Comparison of ENCODE assay signal across 24 cellular contexts in genomic region chr7:94417261-94417660, GRCh38. TPM values are rescaled to one million over a fixed set of nuclear protein-coding genes. Genes with fewer than 3 reads are reported as not detected.
DNase-seq lines count a peak whose midpoint lies in the region; ATAC-seq and TF ChIP-seq lines count a peak whose summit lies in the region.
"Had no signal": no experiment of that assay in that cellular context is flagged by ENCODE, and none has a peak within 500 bp of the region (broad histone marks: within the 10 kb centered on the region; RNA-seq: fewer than 3 reads in every experiment).

No MANE protein-coding gene starts in this region.

- peaks cover 32% of the 10 kb centered on the region for H3K4me1 Mint-ChIP-seq in mesothelial cell of epicardium
- H3K4me1 Mint-ChIP-seq: activated naive CD4-positive, alpha-beta T cell treated with anti-CD3 and anti-CD28 coated beads, Interleukin-2, amount 10 ng/mL, durations not matched to agents 7 days and 5 days had no signal

- H3K4me1 ChIP-seq in adipocyte (ENCODE audit: control insufficient read depth, insufficient read depth, low read length): peaks cover 100% of the 10 kb centered on the region
- peaks cover 4 to 5% of the 10 kb centered on the region in 2 donors for H3K4me1 ChIP-seq in uterus
- no peaks in the 10 kb centered on the region for H3K4me1 ChIP-seq in OCI-LY7 (ENCODE audit: insufficient read depth, low read length, poor library complexity, severe bottlenecking)
- H3K4me1 ChIP-seq: BLaER1 treated with 17β-estradiol and CSF1 and Interleukin-3, amounts not matched to agents 10 nM and 100 nM had no signal

- H3K27me3 Mint-ChIP-seq in mesothelial cell of epicardium (ENCODE audit: low read depth): no peaks in the 10 kb centered on the region
- H3K27me3 Mint-ChIP-seq: activated naive CD4-positive, alpha-beta T cell treated with anti-CD3 and anti-CD28 coated beads, Interleukin-2, amount 10 ng/mL, durations not matched to agents 7 days and 5 days had no signal

- peak overlapping the region; percentile 97 for H3K9ac ChIP-seq in adipocyte (ENCODE audit: low read length)
- H3K9ac ChIP-seq: BLaER1 treated with 17β-estradiol and CSF1 and Interleukin-3, amounts not matched to agents 10 nM and 100 nM had no signal

- no peak overlapping the region for H3K4me2 ChIP-seq in OCI-LY7 (ENCODE audit: low read length)
- H3K4me2 ChIP-seq: BLaER1 treated with 17β-estradiol and CSF1 and Interleukin-3, amounts not matched to agents 10 nM and 100 nM had no signal

- TF ChIP-seq POLR2A in uterus (IDR thresholded peaks at IDR 0.05): no peak

- H4K20me1 ChIP-seq in OCI-LY7 (ENCODE audit: insufficient read depth, low read length): no peaks in the 10 kb centered on the region
- H4K20me1 ChIP-seq: BLaER1 treated with 17β-estradiol and CSF1 and Interleukin-3, amounts not matched to agents 10 nM and 100 nM had no signal

- intact Hi-C loops in uterus (cut with DNase I; ENCODE audit: low total_unique reads) (no loop called here), OCI-LY7 (cut with micrococcal nuclease; ENCODE audit: unreplicated experiment) (no loop called here)

- H3K36me3 ChIP-seq in adipocyte (ENCODE audit: control insufficient read depth, insufficient read depth, low read length, severe bottlenecking): peaks cover 100% of the 10 kb centered on the region
- no peaks in the 10 kb centered on the region for H3K36me3 ChIP-seq in uterus
- H3K36me3 ChIP-seq in OCI-LY7 (ENCODE audit: insufficient read depth, low read length): no peaks in the 10 kb centered on the region
- H3K36me3 ChIP-seq: BLaER1 treated with 17β-estradiol and CSF1 and Interleukin-3, amounts not matched to agents 10 nM and 100 nM had no signal

- H3K9me3 Mint-ChIP-seq in mesothelial cell of epicardium: no peaks in the 10 kb centered on the region
- H3K9me3 Mint-ChIP-seq: activated naive CD4-positive, alpha-beta T cell treated with anti-CD3 and anti-CD28 coated beads, Interleukin-2, amount 10 ng/mL, durations not matched to agents 7 days and 5 days; naive thymus-derived CD4-positive, alpha-beta T cell; T-helper 1 cell treated with Interleukin-12 subunit alpha and Interleukin-12 subunit beta and Interleukin-4 antibody, amounts not matched to agents 30 μg/mL and 1 μg/mL, for 36 hours had no signal

- peak overlapping the region; percentile 41 for H3K4me3 ChIP-seq in adipocyte (ENCODE audit: low read length)
- H3K4me3 ChIP-seq in uterus: no peak overlapping the region
- H3K4me3 ChIP-seq in OCI-LY7 (ENCODE audit: low read depth, low read length, poor library complexity, severe bottlenecking): no peak overlapping the region
- H3K4me3 ChIP-seq: BLaER1 treated with 17β-estradiol and CSF1 and Interleukin-3, amounts not matched to agents 10 nM and 100 nM; lower lobe of right lung; skin epidermis had no signal

- H3K36me3 Mint-ChIP-seq in mesothelial cell of epicardium: peaks cover 69% of the 10 kb centered on the region
- H3K36me3 Mint-ChIP-seq: activated naive CD4-positive, alpha-beta T cell treated with anti-CD3 and anti-CD28 coated beads, Interleukin-2, amount 10 ng/mL, durations not matched to agents 7 days and 5 days; naive thymus-derived CD4-positive, alpha-beta T cell had no signal

- DNase-seq in DMS53 (lab: John Stamatoyannopoulos, UW) (peak; percentile 24), DMS53 treated with DMSO at 0.1 percent for 48 hours (lab: John Stamatoyannopoulos, UW; ENCODE audit: unreplicated experiment) (no peak), adipocyte (ENCODE audit: low read depth) (no peak), mesothelial cell of epicardium (ENCODE audit: low spot score in 2 of 2, unreplicated experiment in 2 of 2) (no peak), uterus (no peak), OCI-LY7 (ENCODE audit: low spot score) (no peak)
- no peak for DNase-seq in activated CD4-positive, alpha-beta T cell treated with anti-CD3 and anti-CD28 coated beads, Interleukin-2, amount 50 U/mL, for 4 hours
- DNase-seq: 8988T; activated naive CD4-positive, alpha-beta T cell treated with anti-CD3 and anti-CD28 coated beads, Interleukin-2, amount 10 ng/mL, durations not matched to agents 7 days and 5 days; activated T-cell treated with anti-CD3 and anti-CD28 coated beads for 4 hours; brain microvascular endothelial cell; DMS153; erythroblast; head of caudate nucleus; lower lobe of right lung; naive thymus-derived CD4-positive, alpha-beta T cell; NCI-H1417 treated with DMSO at 0.1 percent for 48 hours; NCI-H510A treated with DMSO at 0.1 percent for 48 hours; SHP77; stimulated activated CD4-positive, alpha-beta T cell treated with anti-CD3 and anti-CD28 coated beads, Interleukin-4, amount 100 ng/mL, for 1 hour had no signal

- POLR2A ChIA-PET in OCI-LY7 (lab: Charles Lee): no interaction called here

- H3K9me3 ChIP-seq in adipocyte (ENCODE audit: control insufficient read depth, low read length) (no peaks in the 10 kb centered on the region), uterus (no peaks in the 10 kb centered on the region), OCI-LY7 (ENCODE audit: low read length) (no peaks in the 10 kb centered on the region)
- H3K9me3 ChIP-seq: BLaER1 treated with 17β-estradiol and CSF1 and Interleukin-3, amounts not matched to agents 10 nM and 100 nM; lower lobe of right lung had no signal

- TF ChIP-seq CTCF in mesothelial cell of epicardium (IDR thresholded peaks at IDR 0.05; ENCODE audit: unreplicated experiment): no peak
- no peak for TF ChIP-seq CTCF in uterus (IDR thresholded peaks at IDR 0.05)
- no peak for TF ChIP-seq CTCF in OCI-LY7 (conservative IDR thresholded peaks at IDR 0.05; ENCODE audit: low read length)

- no peak for ATAC-seq in GM18873 (IDR thresholded peaks at IDR 0.05; ENCODE audit: low FRiP score, unreplicated experiment)
- ATAC-seq: lower lobe of right lung; naive thymus-derived CD4-positive, alpha-beta T cell had no signal

- peak overlapping the region; percentile 91 for H3K27ac Mint-ChIP-seq in mesothelial cell of epicardium
- H3K27ac Mint-ChIP-seq: activated naive CD4-positive, alpha-beta T cell treated with anti-CD3 and anti-CD28 coated beads, Interleukin-2, amount 10 ng/mL, durations not matched to agents 7 days and 5 days; naive thymus-derived CD4-positive, alpha-beta T cell; T-helper 1 cell treated with Interleukin-12 subunit alpha and Interleukin-12 subunit beta and Interleukin-4 antibody, amounts not matched to agents 30 μg/mL and 1 μg/mL, for 36 hours had no signal

- no peak overlapping the region for H3K4me3 Mint-ChIP-seq in mesothelial cell of epicardium
- H3K4me3 Mint-ChIP-seq: activated naive CD4-positive, alpha-beta T cell treated with anti-CD3 and anti-CD28 coated beads, Interleukin-2, amount 10 ng/mL, durations not matched to agents 7 days and 5 days; naive thymus-derived CD4-positive, alpha-beta T cell; T-helper 1 cell treated with Interleukin-12 subunit alpha and Interleukin-12 subunit beta and Interleukin-4 antibody, amounts not matched to agents 30 μg/mL and 1 μg/mL, for 36 hours had no signal

- no peaks in the 10 kb centered on the region for H3K27me3 ChIP-seq in adipocyte (replicated peaks; ENCODE audit: control insufficient read depth, insufficient read depth, low read length)
- H3K27me3 ChIP-seq in uterus: no peaks in the 10 kb centered on the region
- H3K27me3 ChIP-seq: BLaER1 treated with 17β-estradiol and CSF1 and Interleukin-3, amounts not matched to agents 10 nM and 100 nM; brain microvascular endothelial cell had no signal

- CTCF ChIA-PET in OCI-LY7 (lab: Charles Lee; ENCODE audit: unreplicated experiment): no interaction called here

- H3K9me2 ChIP-seq in OCI-LY7 (ENCODE audit: insufficient read depth, low read length): no peaks in the 10 kb centered on the region

- no peak overlapping the region for H2AFZ ChIP-seq in OCI-LY7 (ENCODE audit: low read length)

- H3K27ac ChIP-seq in uterus: peak overlapping the region; percentile 74 to 98
- H3K27ac ChIP-seq in OCI-LY7 (ENCODE audit: low read depth, low read length, poor library complexity, severe bottlenecking): no peak overlapping the region
- H3K27ac ChIP-seq: BLaER1 treated with 17β-estradiol and CSF1 and Interleukin-3, amounts not matched to agents 10 nM and 100 nM; brain microvascular endothelial cell; lower lobe of right lung had no signal

- no TSS peak for BruUV-seq in OCI-LY7 (replicated peaks; lab: Mats Ljungman, UMichigan)

- no peaks in the 10 kb centered on the region for H3K79me2 ChIP-seq in OCI-LY7 (ENCODE audit: insufficient read depth, low read depth, low read length)

RNA-seq across cellular contexts. Expression of gene COL1A2, which starts 22.6 kb away (rescaled TPM):
- 2,538 to 2,739 TPM (median 2,734 TPM) in 3 replicates for total RNA-seq in mesothelial cell of epicardium
- over 10,000 TPM in 1 of 4 donors, 100 to 1,000 TPM in 2, 10 to 100 TPM in 1; 59.1 to 10,885 (median 259) TPM for total RNA-seq in uterus
- total RNA-seq in OCI-LY7 (2014; rRNA removed; shearing (Covaris generic)): not detected in 2 replicates
- total RNA-seq in OCI-LY7 (2022): not detected in 2 replicates

Comparison
In these comparisons a context has a peak if more than half of its experiments do, and no peak if none do; other contexts are left out.
1. RNA of gene COL1A2, which starts 22.6 kb away (total RNA-seq): 2,538 to 2,739 TPM in mesothelial cell of epicardium and 59.1 to 10,885 TPM in uterus; not detected in OCI-LY7; every median in the first group is over 10 times any median in the second.